Comparison of ENCODE assay signal across 10 cellular contexts in the genomic region with DNA sequence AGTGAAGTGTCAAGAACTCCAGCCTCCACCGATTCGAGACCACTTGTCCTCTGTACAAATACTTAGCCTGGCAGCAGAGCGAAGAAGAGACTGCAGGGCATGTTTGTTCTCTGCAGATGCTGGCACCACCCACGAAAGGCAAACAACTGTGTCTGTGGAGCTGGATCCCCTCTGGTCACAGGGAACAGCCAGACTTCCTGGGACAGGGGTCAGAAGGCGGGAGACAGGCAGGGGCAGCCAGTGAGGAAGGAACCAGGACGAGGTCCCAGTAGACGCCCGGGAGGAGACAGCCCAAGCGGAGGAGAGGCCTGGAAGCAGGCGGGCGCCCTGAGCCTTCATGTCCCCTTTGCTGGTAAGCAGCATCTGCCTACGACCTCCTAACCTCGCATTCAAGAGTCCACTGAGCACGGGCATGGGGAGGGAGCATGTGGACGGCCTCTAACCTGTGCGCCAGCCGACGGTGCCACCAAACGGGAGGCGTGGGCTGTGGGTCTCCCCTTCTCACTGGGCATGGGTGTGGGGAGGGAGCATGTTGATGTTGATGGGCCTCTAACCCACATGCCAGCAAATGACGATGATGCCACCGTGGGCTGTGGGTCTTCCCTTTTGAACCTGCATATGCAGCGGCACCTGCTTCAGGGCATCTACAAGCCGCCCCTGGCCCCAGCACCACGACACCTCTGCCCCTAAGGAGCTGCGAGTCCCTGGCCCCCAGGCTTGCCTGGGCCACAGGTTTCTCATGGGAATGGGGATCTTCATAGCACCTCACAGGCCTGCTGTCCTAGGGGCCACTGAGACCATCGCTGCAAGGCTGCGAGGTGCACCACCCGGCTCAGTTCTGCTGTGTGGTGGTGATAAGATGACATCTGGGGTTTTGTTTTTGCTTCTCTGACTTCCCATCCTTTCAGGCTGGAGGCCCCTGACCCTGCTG.
DNase-seq lines count a peak whose midpoint lies in the region; TF ChIP-seq lines count a peak whose summit lies in the region.
"Had no signal": no experiment of that assay in that cellular context is flagged by ENCODE, and none has a peak within 500 bp of the region (broad histone marks: within the 10 kb centered on the region; RNA-seq: fewer than 3 reads in every experiment).

No MANE protein-coding gene starts in this region.

- intact Hi-C loops in sigmoid colon (cut with DNase I): loop anchor here (1.0 to 10.0 kb wide), 2 partner anchors 24 to 279 kb away; partner anchors contain the start of gene FAM120B

- WGBS in esophagus, 2 donors: 74 to 78% methylated on average over 28 to 29 of the region's 29 CpGs
- WGBS in sigmoid colon, 2 donors: 71 to 84% methylated on average over 29 of the region's 29 CpGs

- no peak overlapping the region for H3K4me3 ChIP-seq in esophagus (ENCODE audit: low read depth in 1 of 2, low read length in 2 of 2)
- H3K4me3 ChIP-seq in sigmoid colon: no peak overlapping the region

- H3K9me3 ChIP-seq in esophagus (ENCODE audit: control insufficient read depth in 2 of 2, insufficient read depth in 1 of 2, low read depth in 1 of 2, low read length in 1 of 2): no peaks in the 10 kb centered on the region
- no peaks in the 10 kb centered on the region for H3K9me3 ChIP-seq in sigmoid colon

- H3K36me3 ChIP-seq in esophagus (ENCODE audit: control insufficient read depth in 2 of 2, insufficient read depth in 2 of 2, low read length in 1 of 2): no peaks in the 10 kb centered on the region
- no peaks in the 10 kb centered on the region for H3K36me3 ChIP-seq in sigmoid colon

- H3K27ac ChIP-seq in esophagus (ENCODE audit: low read depth in 2 of 2, low read length in 1 of 2) (peak overlapping the region; percentile 21 to 35), sigmoid colon (peak overlapping the region in 2 of 4 donors; percentile 61 to 77)

- H3K4me1 ChIP-seq in esophagus (ENCODE audit: control insufficient read depth in 2 of 2, insufficient read depth in 2 of 2, low read length in 1 of 2) (peaks cover 0 to 18% of the 10 kb centered on the region in 2 donors), sigmoid colon (peaks cover 0 to 50% (median 30%) of the 10 kb centered on the region in 4 donors)

- DNase-seq in DMS79 treated with DMSO at 0.1 percent for 48 hours (lab: John Stamatoyannopoulos, UW) (peak; percentile 93), NCI-H2196 (lab: John Stamatoyannopoulos, UW; ENCODE audit: unreplicated experiment) (peak; percentile 53), sigmoid colon (peak; percentile 67), amygdala (lab: John Stamatoyannopoulos, UW) (no peak), NCI-H524 (lab: John Stamatoyannopoulos, UW) (no peak), NCI-H2227 (lab: John Stamatoyannopoulos, UW; ENCODE audit: unreplicated experiment) (no peak)
- DNase-seq: activated CD4-positive, alpha-beta memory T cell treated with anti-CD3 and anti-CD28 coated beads for 36 hours; CD4-positive, alpha-beta T cell; stimulated activated naive CD8-positive, alpha-beta T cell treated with anti-CD3 and anti-CD28 coated beads, Interleukin-15, Interleukin-2, amounts not matched to agents 100 U/mL and 50 U/mL, for 24 hours had no signal

- no peak for TF ChIP-seq POLR2A in sigmoid colon (IDR thresholded peaks at IDR 0.05)

- no peak for TF ChIP-seq EP300 in sigmoid colon (IDR thresholded peaks at IDR 0.05)

- H3K27me3 ChIP-seq in esophagus (ENCODE audit: control insufficient read depth in 1 of 2, insufficient read depth in 2 of 2, low read length in 2 of 2): no peaks in the 10 kb centered on the region
- H3K27me3 ChIP-seq in sigmoid colon: peaks cover 0 to 12% (median 11%) of the 10 kb centered on the region in 3 donors

- TF ChIP-seq CTCF in sigmoid colon (IDR thresholded peaks at IDR 0.05): no peak

Comparison
In these comparisons a context has a peak if more than half of its experiments do, and no peak if none do; other contexts are left out.
1. DNase-seq: peak in DMS79 treated with DMSO at 0.1 percent for 48 hours (single experiment), NCI-H2196 (single experiment) and sigmoid colon (single experiment); none in amygdala (0 of 56), NCI-H524 (0 of 2) and NCI-H2227 (single experiment).